ENCODE assay signal across 9 cellular contexts in the genomic region with DNA sequence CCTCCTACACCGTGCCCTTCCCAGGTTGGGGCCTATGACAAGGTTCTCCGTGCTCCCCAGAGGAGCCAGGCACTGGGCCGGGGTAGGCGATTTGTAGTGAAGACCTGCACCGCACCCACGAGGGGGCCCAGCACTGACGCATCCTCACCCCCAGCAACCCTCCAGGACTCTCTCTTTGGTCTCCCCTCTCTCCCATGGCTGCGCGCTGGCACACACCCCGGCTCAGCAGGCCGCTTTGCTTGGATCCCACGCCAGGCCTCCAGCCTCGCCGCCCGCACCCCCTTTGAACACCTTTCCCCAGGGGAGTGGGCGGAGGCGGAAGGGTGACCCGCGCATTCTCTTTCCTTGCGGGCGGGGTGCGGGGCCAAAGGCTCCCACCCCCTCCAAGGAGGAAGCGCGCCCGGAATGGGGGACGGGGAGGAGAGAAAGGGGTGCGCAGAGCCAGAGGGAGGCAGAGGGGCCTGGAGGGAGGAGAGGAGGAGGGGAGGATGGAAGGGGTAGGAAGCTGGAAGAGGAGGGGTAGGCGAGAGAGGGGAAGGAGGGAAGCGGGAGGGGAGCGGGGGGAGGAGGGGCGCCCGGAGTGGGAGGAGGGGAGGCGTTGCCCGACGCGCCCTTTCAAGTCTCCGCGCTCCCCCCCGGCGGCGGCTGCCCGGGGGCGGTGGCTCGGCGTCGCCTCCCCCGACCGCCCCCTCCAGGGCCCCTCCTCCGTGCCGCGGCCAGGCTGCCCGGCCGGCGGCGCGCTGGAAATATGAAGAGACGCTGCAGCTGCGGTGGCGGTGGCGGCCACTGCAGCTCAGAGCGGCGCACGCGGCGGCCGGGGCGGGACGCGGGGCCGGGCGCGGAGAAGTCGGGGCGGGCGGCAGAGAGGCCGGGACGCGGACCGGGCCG. TPM values are rescaled to one million over a fixed set of nuclear protein-coding genes. Genes with fewer than 3 reads are reported as not detected.
DNase-seq lines count a peak whose midpoint lies in the region; ATAC-seq, FAIRE-seq and TF ChIP-seq lines count a peak whose summit lies in the region.
"Had no signal": no experiment of that assay in that cellular context is flagged by ENCODE, and none has a peak within 500 bp of the region (broad histone marks: within the 10 kb centered on the region; RNA-seq: fewer than 3 reads in every experiment).

A gene (plus strand): TSS at position 751 of the 888 bp plus-strand sequence. CDS start 347 bp downstream, outside the sequence.

- H3K4me1 ChIP-seq in GM23248 (ENCODE audit: insufficient read depth), result no peaks in the 10 kb centered on the region
- peaks cover 4% of the 10 kb centered on the region for H3K4me1 ChIP-seq in endothelial cell of umbilical vein (ENCODE audit: control insufficient read depth, extremely low read depth, insufficient read depth, low read length)
- peaks cover 0 to 21% (median 2%) of the 10 kb centered on the region in 4 donors for H3K4me1 ChIP-seq in transverse colon

- no TSS peak for BruUV-seq in endothelial cell of umbilical vein (replicated peaks; lab: Mats Ljungman, UMichigan)

- H3K27me3 ChIP-seq in GM23248 (replicated peaks; ENCODE audit: insufficient read depth) (peaks cover 55% of the 10 kb centered on the region), endothelial cell of umbilical vein (ENCODE audit: control insufficient read depth in 2 of 2, insufficient read depth in 2 of 2, low read length in 2 of 2) (peaks cover 49 to 57% of the 10 kb centered on the region in 2 experiments), transverse colon (peaks cover 46% of the 10 kb centered on the region)

- peak; percentile 55 for DNase-seq in GM23248
- peak; percentile 54 to 77 for DNase-seq in NOMO-1 (lab: John Stamatoyannopoulos, UW; ENCODE audit: unreplicated experiment in 2 of 2)
- DNase-seq in endothelial cell of umbilical vein (ENCODE audit: low read depth, low spot score), result no peak
- DNase-seq in midbrain (lab: John Stamatoyannopoulos, UW), result peak; percentile 88
- DNase-seq in transverse colon, result peak; percentile 45
- DNase-seq in RCC 7860 (ENCODE audit: low spot score), result no peak
- no peak for DNase-seq in GM20000 (ENCODE audit: low spot score)

- POLR2A ChIA-PET in endothelial cell of umbilical vein (lab: Charles Lee), result no interaction called here

- no peak for TF ChIP-seq CTCF in endothelial cell of umbilical vein (IDR thresholded peaks at IDR 0.05; ENCODE audit: extremely low read depth in 1 of 2, insufficient read depth in 1 of 2, low read depth in 1 of 2, low read length in 2 of 2)
- no peak for TF ChIP-seq CTCF in transverse colon (IDR thresholded peaks at IDR 0.05)
- TF ChIP-seq CTCF in GM20000 (IDR thresholded peaks at IDR 0.05; ENCODE audit: extremely low read depth, missing control alignments), result no peak

- H3K79me2 ChIP-seq in GM23248 (ENCODE audit: insufficient read depth) (no peaks in the 10 kb centered on the region), endothelial cell of umbilical vein (ENCODE audit: control insufficient read depth, insufficient read depth, low read length) (no peaks in the 10 kb centered on the region)

- no peaks in the 10 kb centered on the region for H3K9me3 ChIP-seq in GM23248 (ENCODE audit: low read depth)
- no peaks in the 10 kb centered on the region for H3K9me3 ChIP-seq in endothelial cell of umbilical vein (replicated peaks; ENCODE audit: control insufficient read depth, insufficient read depth, low read length)
- H3K9me3 ChIP-seq in transverse colon, result no peaks in the 10 kb centered on the region

- CTCF ChIA-PET in endothelial cell of umbilical vein (lab: Charles Lee), result no interaction called here

- dilution Hi-C loops in endothelial cell of umbilical vein (cut with MboI; ENCODE audit: extremely low pct_ligation_motif_present, low sequenced_read_pairs), result no loop called here

- in situ Hi-C loops in GM23248 (cut with MboI), result no loop called here
- in situ Hi-C loops in transverse colon (cut with MboI; ENCODE audit: low pct_ligation_motif_present in 1 of 4, low pct_unique_long_range_greater_than_20kb in 1 of 4, low sequenced_read_pairs in 3 of 4), result no loop called here

- no peak for FAIRE-seq in endothelial cell of umbilical vein (lab: Jason Lieb, UNC)
- no peak for FAIRE-seq in RCC 7860 (lab: Jason Lieb, UNC)

- H4K20me1 ChIP-seq in GM23248 (ENCODE audit: insufficient read depth) (no peaks in the 10 kb centered on the region), endothelial cell of umbilical vein (replicated peaks; ENCODE audit: control insufficient read depth, extremely low read depth, insufficient read depth, low read length) (no peaks in the 10 kb centered on the region)

- peak within 1 kb of the TSS; percentile 69 for H3K4me2 ChIP-seq in GM23248 (ENCODE audit: unreplicated experiment)
- peak within 1 kb of the TSS; percentile 49 for H3K4me2 ChIP-seq in endothelial cell of umbilical vein (ENCODE audit: insufficient read depth, low read length)

- H2AFZ ChIP-seq in GM23248 (peak within 1 kb of the TSS; percentile 43), endothelial cell of umbilical vein (ENCODE audit: low read depth, low read length) (peak within 1 kb of the TSS; percentile 75)

- no peak for TF ChIP-seq EP300 in transverse colon (IDR thresholded peaks at IDR 0.05; ENCODE audit: low read depth)

- peak within 1 kb of the TSS; percentile 64 for H3K4me3 ChIP-seq in GM23248
- H3K4me3 ChIP-seq in endothelial cell of umbilical vein (replicated peaks in 1 of 3; ENCODE audit: insufficient read depth in 1 of 3, low read depth in 1 of 3, low read length in 3 of 3), result peak within 1 kb of the TSS in 2 of 3 experiments; percentile 46
- peak within 1 kb of the TSS; percentile 41 to 74 (median 56) for H3K4me3 ChIP-seq in transverse colon

- no peak for ATAC-seq in HG03135 (IDR thresholded peaks at IDR 0.05; ENCODE audit: unreplicated experiment)

- TF ChIP-seq POLR2A in endothelial cell of umbilical vein (IDR thresholded peaks at IDR 0.05; ENCODE audit: low read depth, low read length) (no peak), transverse colon (IDR thresholded peaks at IDR 0.05) (no peak)

- H3K36me3 ChIP-seq in GM23248 (ENCODE audit: low read depth) (no peaks in the 10 kb centered on the region), endothelial cell of umbilical vein (ENCODE audit: control insufficient read depth in 2 of 2, extremely low read depth in 1 of 2, insufficient read depth in 2 of 2, low read length in 2 of 2) (no peaks in the 10 kb centered on the region), transverse colon (no peaks in the 10 kb centered on the region)

- H3K9me2 ChIP-seq in GM23248 (ENCODE audit: insufficient read depth), result no peaks in the 10 kb centered on the region

- H3K9ac ChIP-seq in GM23248 (no peak within 1 kb of the TSS), endothelial cell of umbilical vein (replicated peaks; ENCODE audit: extremely low read depth, insufficient read depth, low read length) (no peak within 1 kb of the TSS)

- intact Hi-C loops in endothelial cell of umbilical vein (cut with micrococcal nuclease), result no loop called here
- intact Hi-C loops in transverse colon (cut with DNase I; ENCODE audit: low total_unique reads), result no loop called here

- H3K27ac ChIP-seq in GM23248 (no peak within 1 kb of the TSS), endothelial cell of umbilical vein (ENCODE audit: insufficient read depth, low read depth, low read length) (no peak within 1 kb of the TSS), transverse colon (peak within 1 kb of the TSS; percentile 74 to 84 (median 80))

- no peaks in the 10 kb centered on the region for H3K9me1 ChIP-seq in endothelial cell of umbilical vein (replicated peaks; ENCODE audit: control insufficient read depth, extremely low read depth, insufficient read depth, low read length)

- WGBS in GM23248 (ENCODE audit: low coverage in 1 of 2, low lambda C conversion rate in 2 of 2, missing lambda C conversion rate in 2 of 2), 2 experiments, result 10 to 20% methylated on average over 26 to 50 of the region's 80 CpGs
- 20 to 33% methylated on average over 1 to 26 of the region's 80 CpGs for WGBS in transverse colon (ENCODE audit: low coverage in 1 of 2), 2 donors

- H3F3A ChIP-seq in GM23248 (ENCODE audit: insufficient read depth), result no peaks in the 10 kb centered on the region

TF ChIP-seq in endothelial cell of umbilical vein, 7 proteins besides CTCF, POLR2A, EP300 and RAD21:
- no peak for TF ChIP-seq MYC (IDR thresholded peaks at IDR 0.05; ENCODE audit: low read depth, low read length)
- TF ChIP-seq, protein P1, sequence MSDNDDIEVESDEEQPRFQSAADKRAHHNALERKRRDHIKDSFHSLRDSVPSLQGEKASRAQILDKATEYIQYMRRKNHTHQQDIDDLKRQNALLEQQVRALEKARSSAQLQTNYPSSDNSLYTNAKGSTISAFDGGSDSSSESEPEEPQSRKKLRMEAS (IDR thresholded peaks at IDR 0.05; ENCODE audit: insufficient read depth, insufficient read length), result no peak
- TF ChIP-seq EZH2 (IDR thresholded peaks at IDR 0.05; ENCODE audit: borderline replicate concordance, low read depth, low read length, severe bottlenecking), result no peak

RNA-seq across cellular contexts. Expression of the gene that starts here (rescaled TPM):
- total RNA-seq in GM23248 (2014; rRNA removed; shearing (Covaris generic)), result not detected in 2 replicates
- polyA plus RNA-seq in GM23248 (2016; fragmentation: Nextera tagmentation; extraction: Ambion mirVana) (0.30 TPM in 1 of 2 replicates, not detected in the other), endothelial cell of umbilical vein (1.4 and 1.5 TPM in 2 replicates)
- total RNA-seq in endothelial cell of umbilical vein (0.35 and 0.95 TPM in 2 replicates), transverse colon (10 to 100 TPM in 1 of 4 donors, 1 to 10 TPM in 3; 2.6 to 10.8 (median 8.3) TPM)
- 0.52 and 0.81 TPM in 2 replicates for polyA plus RNA-seq in endothelial cell of umbilical vein (2011; cell fraction: cytosol; rRNA removed)
- 1.0 and 1.1 TPM in 2 replicates for polyA plus RNA-seq in endothelial cell of umbilical vein (2011; cell fraction: nucleus; rRNA removed)
- 0.58 and 1.0 TPM in 2 replicates for polyA plus RNA-seq in endothelial cell of umbilical vein (2012)
- 0.44 and 3.2 TPM in 2 replicates for polyA minus RNA-seq in endothelial cell of umbilical vein
- not detected for polyA minus RNA-seq in endothelial cell of umbilical vein (2011; cell fraction: cytosol; rRNA and poly(A)+ RNA removed)
- polyA minus RNA-seq in endothelial cell of umbilical vein (2011; cell fraction: nucleus; rRNA and poly(A)+ RNA removed), result 1.1 and 1.3 TPM in 2 replicates
- total RNA-seq: SK-MEL-5 had no signal

Comparison
In these comparisons a context has a peak if more than half of its experiments do, and no peak if none do; other contexts are left out.
1. Peak in DNase-seq, H3K4me3 ChIP-seq and H3K4me2 ChIP-seq in GM23248; RNA of the gene not detected or under 1 TPM.
2. DNase-seq: peak in NOMO-1 (2 of 2), midbrain (single experiment) and transverse colon (single experiment); none in endothelial cell of umbilical vein (single experiment), RCC 7860 (single experiment) and GM20000 (single experiment).
3. H3K27ac ChIP-seq: peak in transverse colon (4 of 4); none in GM23248 (single experiment) and endothelial cell of umbilical vein (single experiment).
4. Peak in every context shown above with its lines, with median percentiles within 50 percentile points of each other: H3K4me3 ChIP-seq.